Comparison of ENCODE assay signal across 1 cellular context in the genomic region with DNA sequence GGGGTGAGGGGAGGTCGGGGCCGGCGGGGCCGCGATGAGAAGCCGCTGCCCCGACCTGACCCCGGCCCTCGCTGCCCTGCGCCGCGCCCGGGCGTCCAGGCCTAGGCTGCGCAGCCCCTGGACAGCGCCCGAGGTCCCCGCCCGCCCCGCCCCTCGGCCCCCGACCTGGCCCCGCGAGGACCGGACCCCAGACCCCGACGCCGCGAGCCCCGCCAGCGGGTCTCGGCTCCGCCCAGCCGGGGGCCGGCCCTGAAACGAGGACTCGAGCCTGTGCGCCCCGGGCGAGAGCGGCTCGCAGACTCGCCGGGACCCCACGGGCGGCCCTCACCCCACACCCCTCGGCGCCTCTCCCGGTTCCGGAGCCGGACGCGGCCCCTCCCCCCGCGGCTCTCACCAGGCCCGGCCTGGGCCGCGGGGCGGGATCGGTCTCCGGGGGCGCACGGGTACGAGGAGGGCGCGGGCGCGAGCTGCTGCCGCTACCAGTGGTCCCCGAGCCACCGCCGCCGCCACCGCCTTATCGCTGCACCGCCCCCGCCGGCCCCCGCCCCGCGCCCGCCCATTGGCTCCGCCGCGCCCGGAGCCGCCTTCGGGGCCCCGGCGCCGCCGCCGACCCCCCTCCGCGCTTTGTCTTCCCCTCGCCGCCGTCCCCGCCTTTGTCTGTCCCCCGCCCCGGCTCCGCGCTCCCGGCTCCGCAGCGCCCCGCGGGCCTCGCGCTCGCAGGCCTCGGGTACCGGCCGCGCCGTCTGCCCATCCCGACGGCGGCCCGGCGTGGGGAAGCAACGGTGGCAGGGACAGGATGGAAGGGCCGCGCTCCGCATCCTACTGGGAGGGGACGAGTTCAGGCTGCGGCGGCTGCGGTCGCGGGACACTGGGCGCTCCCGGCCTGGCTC.
TF ChIP-seq lines count a peak whose summit lies in the region.

A gene (minus strand): TSS at position 488 of the 890 bp plus-strand sequence. CDS start 827 bp downstream, outside the sequence.

TF ChIP-seq in SK-N-SH, 30 proteins besides CTCF, POLR2A, EP300 and RAD21 (continued from another document):
- TF ChIP-seq, protein P1, sequence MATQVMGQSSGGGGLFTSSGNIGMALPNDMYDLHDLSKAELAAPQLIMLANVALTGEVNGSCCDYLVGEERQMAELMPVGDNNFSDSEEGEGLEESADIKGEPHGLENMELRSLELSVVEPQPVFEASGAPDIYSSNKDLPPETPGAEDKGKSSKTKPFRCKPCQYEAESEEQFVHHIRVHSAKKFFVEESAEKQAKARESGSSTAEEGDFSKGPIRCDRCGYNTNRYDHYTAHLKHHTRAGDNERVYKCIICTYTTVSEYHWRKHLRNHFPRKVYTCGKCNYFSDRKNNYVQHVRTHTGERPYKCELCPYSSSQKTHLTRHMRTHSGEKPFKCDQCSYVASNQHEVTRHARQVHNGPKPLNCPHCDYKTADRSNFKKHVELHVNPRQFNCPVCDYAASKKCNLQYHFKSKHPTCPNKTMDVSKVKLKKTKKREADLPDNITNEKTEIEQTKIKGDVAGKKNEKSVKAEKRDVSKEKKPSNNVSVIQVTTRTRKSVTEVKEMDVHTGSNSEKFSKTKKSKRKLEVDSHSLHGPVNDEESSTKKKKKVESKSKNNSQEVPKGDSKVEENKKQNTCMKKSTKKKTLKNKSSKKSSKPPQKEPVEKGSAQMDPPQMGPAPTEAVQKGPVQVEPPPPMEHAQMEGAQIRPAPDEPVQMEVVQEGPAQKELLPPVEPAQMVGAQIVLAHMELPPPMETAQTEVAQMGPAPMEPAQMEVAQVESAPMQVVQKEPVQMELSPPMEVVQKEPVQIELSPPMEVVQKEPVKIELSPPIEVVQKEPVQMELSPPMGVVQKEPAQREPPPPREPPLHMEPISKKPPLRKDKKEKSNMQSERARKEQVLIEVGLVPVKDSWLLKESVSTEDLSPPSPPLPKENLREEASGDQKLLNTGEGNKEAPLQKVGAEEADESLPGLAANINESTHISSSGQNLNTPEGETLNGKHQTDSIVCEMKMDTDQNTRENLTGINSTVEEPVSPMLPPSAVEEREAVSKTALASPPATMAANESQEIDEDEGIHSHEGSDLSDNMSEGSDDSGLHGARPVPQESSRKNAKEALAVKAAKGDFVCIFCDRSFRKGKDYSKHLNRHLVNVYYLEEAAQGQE (IDR thresholded peaks at IDR 0.05; ENCODE audit: low read depth, low read length), result peak; percentile 86
- TF ChIP-seq FOXM1 (IDR thresholded peaks at IDR 0.05; ENCODE audit: low read depth) (no peak), MEF2A (IDR thresholded peaks at IDR 0.05; ENCODE audit: borderline replicate concordance, low read depth) (no peak), CHD2 (IDR thresholded peaks at IDR 0.05; ENCODE audit: low read length, partially characterized antibody) (peak; percentile 21), RCOR1 (IDR thresholded peaks at IDR 0.05; ENCODE audit: low read length) (no peak), YY1 (IDR thresholded peaks at IDR 0.05; ENCODE audit: low read depth) (no peak), JUND (IDR thresholded peaks at IDR 0.05) (no peak), NFIC (IDR thresholded peaks at IDR 0.05; ENCODE audit: borderline replicate concordance) (no peak), MXI1 (IDR thresholded peaks at IDR 0.05; ENCODE audit: low read depth, low read length) (no peak; the same call in none of the 2 replicates), ELF1 (IDR thresholded peaks at IDR 0.05) (no peak), FOSL2 (IDR thresholded peaks at IDR 0.05; ENCODE audit: borderline replicate concordance, low read depth) (no peak), NRF1 (IDR thresholded peaks at IDR 0.05; ENCODE audit: low read depth, low read length) (peak; percentile 41), TAF1 (IDR thresholded peaks at IDR 0.05; ENCODE audit: borderline replicate concordance, low read depth, low read length) (peak; percentile 45), SIN3A (IDR thresholded peaks at IDR 0.05; ENCODE audit: borderline replicate concordance, low read depth, low read length) (no peak), GABPA (IDR thresholded peaks at IDR 0.05; ENCODE audit: low read depth) (no peak), RXRA (IDR thresholded peaks at IDR 0.05; ENCODE audit: borderline replicate concordance, low read depth) (no peak), EZH2phosphoT487 (IDR thresholded peaks at IDR 0.05; ENCODE audit: borderline replicate concordance, low read depth) (no peak), SMC3 (IDR thresholded peaks at IDR 0.05; ENCODE audit: low read depth, low read length) (no peak), TCF12 (IDR thresholded peaks at IDR 0.05) (no peak), RFX5 (IDR thresholded peaks at IDR 0.05; ENCODE audit: low read length) (no peak)
- TF ChIP-seq, protein P2, sequence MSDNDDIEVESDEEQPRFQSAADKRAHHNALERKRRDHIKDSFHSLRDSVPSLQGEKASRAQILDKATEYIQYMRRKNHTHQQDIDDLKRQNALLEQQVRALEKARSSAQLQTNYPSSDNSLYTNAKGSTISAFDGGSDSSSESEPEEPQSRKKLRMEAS (IDR thresholded peaks at IDR 0.05; ENCODE audit: low read depth), result peak; percentile 18; the same call in 1 of the 2 replicates
- TF ChIP-seq, protein P3, sequence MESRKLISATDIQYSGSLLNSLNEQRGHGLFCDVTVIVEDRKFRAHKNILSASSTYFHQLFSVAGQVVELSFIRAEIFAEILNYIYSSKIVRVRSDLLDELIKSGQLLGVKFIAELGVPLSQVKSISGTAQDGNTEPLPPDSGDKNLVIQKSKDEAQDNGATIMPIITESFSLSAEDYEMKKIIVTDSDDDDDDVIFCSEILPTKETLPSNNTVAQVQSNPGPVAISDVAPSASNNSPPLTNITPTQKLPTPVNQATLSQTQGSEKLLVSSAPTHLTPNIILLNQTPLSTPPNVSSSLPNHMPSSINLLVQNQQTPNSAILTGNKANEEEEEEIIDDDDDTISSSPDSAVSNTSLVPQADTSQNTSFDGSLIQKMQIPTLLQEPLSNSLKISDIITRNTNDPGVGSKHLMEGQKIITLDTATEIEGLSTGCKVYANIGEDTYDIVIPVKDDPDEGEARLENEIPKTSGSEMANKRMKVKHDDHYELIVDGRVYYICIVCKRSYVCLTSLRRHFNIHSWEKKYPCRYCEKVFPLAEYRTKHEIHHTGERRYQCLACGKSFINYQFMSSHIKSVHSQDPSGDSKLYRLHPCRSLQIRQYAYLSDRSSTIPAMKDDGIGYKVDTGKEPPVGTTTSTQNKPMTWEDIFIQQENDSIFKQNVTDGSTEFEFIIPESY (IDR thresholded peaks at IDR 0.05; ENCODE audit: borderline replicate concordance, low read depth), result no peak
- TF ChIP-seq, protein P4, sequence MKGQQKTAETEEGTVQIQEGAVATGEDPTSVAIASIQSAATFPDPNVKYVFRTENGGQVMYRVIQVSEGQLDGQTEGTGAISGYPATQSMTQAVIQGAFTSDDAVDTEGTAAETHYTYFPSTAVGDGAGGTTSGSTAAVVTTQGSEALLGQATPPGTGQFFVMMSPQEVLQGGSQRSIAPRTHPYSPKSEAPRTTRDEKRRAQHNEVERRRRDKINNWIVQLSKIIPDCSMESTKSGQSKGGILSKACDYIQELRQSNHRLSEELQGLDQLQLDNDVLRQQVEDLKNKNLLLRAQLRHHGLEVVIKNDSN (IDR thresholded peaks at IDR 0.05; ENCODE audit: borderline replicate concordance, low read depth), result no peak
